9 cellular contexts compared by ENCODE assay signal in the genomic region with DNA sequence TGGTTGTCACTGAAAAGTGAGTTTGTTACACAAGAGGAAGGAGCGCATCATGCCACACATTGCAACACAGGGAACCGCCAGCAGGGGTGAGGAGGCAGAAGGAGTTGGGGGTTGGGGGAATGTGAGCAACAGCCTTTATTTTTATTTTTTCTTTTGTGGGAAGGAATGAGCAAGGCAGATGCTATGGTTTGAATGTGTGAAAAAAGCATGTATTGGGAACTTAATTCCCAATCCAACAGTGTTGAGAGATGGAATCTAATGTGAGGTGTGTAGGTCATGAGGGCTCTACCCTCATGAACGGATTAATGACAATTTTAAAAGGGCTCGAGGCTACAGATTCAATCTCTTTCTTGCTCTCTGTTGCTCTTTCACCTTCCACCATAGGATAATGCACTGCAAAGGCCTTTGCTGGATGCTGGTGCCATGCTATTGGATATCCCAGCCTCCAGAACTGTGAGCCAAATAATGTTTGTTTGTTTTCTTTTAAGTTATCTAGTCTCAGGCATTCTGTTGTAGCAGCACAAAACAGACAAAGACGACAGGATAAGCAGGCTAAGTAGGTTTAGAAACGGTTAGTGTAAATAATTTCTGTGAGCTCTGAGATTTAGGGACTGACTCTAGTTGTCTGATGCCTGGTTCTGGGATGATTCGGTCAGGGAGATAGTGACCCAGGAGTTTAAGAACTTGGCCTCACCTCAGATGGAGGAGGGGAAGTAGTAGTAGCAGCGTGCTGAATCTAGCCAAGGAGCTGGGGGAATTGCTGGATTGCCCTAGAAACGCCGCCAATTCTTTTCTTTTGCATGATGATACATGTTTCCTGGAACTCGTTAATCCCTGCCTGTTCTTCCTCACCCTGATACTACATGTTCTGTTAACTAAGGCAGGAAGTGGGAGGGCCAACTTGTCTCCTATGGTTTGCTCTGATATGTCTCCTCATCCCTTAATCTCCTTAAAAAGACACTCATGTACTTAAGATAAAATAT.
DNase-seq lines count a peak whose midpoint lies in the region; ATAC-seq, FAIRE-seq and TF ChIP-seq lines count a peak whose summit lies in the region.
"Had no signal": no experiment of that assay in that cellular context is flagged by ENCODE, and none has a peak within 500 bp of the region (broad histone marks: within the 10 kb centered on the region; RNA-seq: fewer than 3 reads in every experiment).

No MANE protein-coding gene starts in this region.

- no peak overlapping the region for H3K9ac ChIP-seq in endothelial cell of umbilical vein (replicated peaks; ENCODE audit: extremely low read depth, insufficient read depth, low read length)

- no peaks in the 10 kb centered on the region for H3K79me2 ChIP-seq in endothelial cell of umbilical vein (ENCODE audit: control insufficient read depth, insufficient read depth, low read length)

- dilution Hi-C loops in endothelial cell of umbilical vein (cut with MboI; ENCODE audit: extremely low pct_ligation_motif_present, low sequenced_read_pairs) = no loop called here

- POLR2A ChIA-PET in endothelial cell of umbilical vein (lab: Charles Lee) = no interaction called here

- H3K4me3 ChIP-seq in endothelial cell of umbilical vein (replicated peaks in 1 of 3; ENCODE audit: insufficient read depth in 1 of 3, low read depth in 1 of 3, low read length in 3 of 3) (no peak overlapping the region), aorta (ENCODE audit: low read length in 2 of 2) (no peak overlapping the region)

- WGBS in aorta, 2 donors = 55 to 57% methylated on average over 11 of the region's 11 CpGs

- no peak for FAIRE-seq in endothelial cell of umbilical vein (lab: Jason Lieb, UNC)

- H3K9me1 ChIP-seq in endothelial cell of umbilical vein (replicated peaks; ENCODE audit: control insufficient read depth, extremely low read depth, insufficient read depth, low read length) = no peaks in the 10 kb centered on the region

- H3K9me3 ChIP-seq in endothelial cell of umbilical vein (replicated peaks; ENCODE audit: control insufficient read depth, insufficient read depth, low read length) = no peaks in the 10 kb centered on the region
- H3K9me3 ChIP-seq in aorta (ENCODE audit: control insufficient read depth, low read length) = no peaks in the 10 kb centered on the region

- TF ChIP-seq CTCF in endothelial cell of umbilical vein (IDR thresholded peaks at IDR 0.05; ENCODE audit: extremely low read depth in 1 of 2, insufficient read depth in 1 of 2, low read depth in 1 of 2, low read length in 2 of 2) = no peak

- no peaks in the 10 kb centered on the region for H3K36me3 ChIP-seq in endothelial cell of umbilical vein (ENCODE audit: control insufficient read depth in 2 of 2, extremely low read depth in 1 of 2, insufficient read depth in 2 of 2, low read length in 2 of 2)
- H3K36me3 ChIP-seq in aorta (ENCODE audit: control insufficient read depth in 1 of 2, insufficient read depth in 2 of 2, low read length in 1 of 2) = no peaks in the 10 kb centered on the region

- no peak for TF ChIP-seq POLR2A in endothelial cell of umbilical vein (IDR thresholded peaks at IDR 0.05; ENCODE audit: low read depth, low read length)

- CTCF ChIA-PET in endothelial cell of umbilical vein (lab: Charles Lee) = interaction anchor here (0.9 kb wide), 1 partner anchor 267 kb away, joined by 4 read pairs; no protein-coding TSS in a partner anchor

- H3K4me1 ChIP-seq in endothelial cell of umbilical vein (ENCODE audit: control insufficient read depth, extremely low read depth, insufficient read depth, low read length) = no peaks in the 10 kb centered on the region
- H3K4me1 ChIP-seq in aorta (ENCODE audit: control insufficient read depth in 1 of 2, insufficient read depth in 2 of 2, low read length in 2 of 2) = no peaks in the 10 kb centered on the region

- no peaks in the 10 kb centered on the region for H3K27me3 ChIP-seq in endothelial cell of umbilical vein (ENCODE audit: control insufficient read depth in 2 of 2, insufficient read depth in 2 of 2, low read length in 2 of 2)
- H3K27me3 ChIP-seq in aorta (ENCODE audit: control insufficient read depth in 1 of 2, insufficient read depth in 2 of 2, low read length in 1 of 2) = no peaks in the 10 kb centered on the region

- intact Hi-C loops in endothelial cell of umbilical vein (cut with micrococcal nuclease) (loop anchor here (5.0 kb wide), 1 partner anchor 267 kb away; no protein-coding TSS in a partner anchor), aorta (cut with DNase I) (no loop called here)

- H2AFZ ChIP-seq in endothelial cell of umbilical vein (ENCODE audit: low read depth, low read length) = no peak overlapping the region

- no TSS peak for BruUV-seq in endothelial cell of umbilical vein (replicated peaks; lab: Mats Ljungman, UMichigan)

- peak; percentile 10 for DNase-seq in NAMALWA (ENCODE audit: low spot score)
- peak; percentile 6 for DNase-seq in endothelial cell of umbilical vein (ENCODE audit: low read depth, low spot score)
- peak; percentile 19 for DNase-seq in renal cortical epithelial cell (ENCODE audit: low read depth)
- DNase-seq in ecto neural progenitor cell (ENCODE audit: low spot score) = no peak
- DNase-seq in aorta = no peak
- DNase-seq: activated CD8-positive, alpha-beta memory T cell treated with anti-CD3 and anti-CD28 coated beads, Interleukin-2, amount 50 U/mL, for 48 hours; stimulated activated CD4-positive, alpha-beta T cell treated with anti-CD3 and anti-CD28 coated beads, Interleukin-1b, Interleukin-23, amount 100 ng/mL, for 48 hours had no signal

- H3K4me2 ChIP-seq in endothelial cell of umbilical vein (ENCODE audit: insufficient read depth, low read length) = no peak overlapping the region

- H3K27ac ChIP-seq in endothelial cell of umbilical vein (ENCODE audit: insufficient read depth, low read depth, low read length) (no peak overlapping the region), aorta (ENCODE audit: low read depth in 1 of 2, low read length in 2 of 2) (no peak overlapping the region)

- no peaks in the 10 kb centered on the region for H4K20me1 ChIP-seq in endothelial cell of umbilical vein (replicated peaks; ENCODE audit: control insufficient read depth, extremely low read depth, insufficient read depth, low read length)

- ATAC-seq in GM18909 (IDR thresholded peaks at IDR 0.05; ENCODE audit: poor library complexity, unreplicated experiment) (peak; percentile 47), aorta (ENCODE audit: low FRiP score) (no peak), GM19324 (IDR thresholded peaks at IDR 0.05; ENCODE audit: low FRiP score, unreplicated experiment) (no peak)

TF ChIP-seq in endothelial cell of umbilical vein, 7 proteins besides CTCF, POLR2A, EP300 and RAD21:
- TF ChIP-seq GATA2 (IDR thresholded peaks at IDR 0.05; ENCODE audit: insufficient read depth, insufficient read length, low read depth, low read length) (no peak), POLR2AphosphoS5 (IDR thresholded peaks at IDR 0.05; ENCODE audit: insufficient read depth, low read depth, low read length) (no peak), JUN (IDR thresholded peaks at IDR 0.05; ENCODE audit: borderline replicate concordance, insufficient read depth, insufficient read length, low read depth) (no peak), EZH2 (IDR thresholded peaks at IDR 0.05; ENCODE audit: borderline replicate concordance, low read depth, low read length, severe bottlenecking) (no peak), FOS (IDR thresholded peaks at IDR 0.05; ENCODE audit: borderline replicate concordance, insufficient read depth, low read length) (no peak), MYC (IDR thresholded peaks at IDR 0.05; ENCODE audit: low read depth, low read length) (no peak)
- TF ChIP-seq, protein P1, sequence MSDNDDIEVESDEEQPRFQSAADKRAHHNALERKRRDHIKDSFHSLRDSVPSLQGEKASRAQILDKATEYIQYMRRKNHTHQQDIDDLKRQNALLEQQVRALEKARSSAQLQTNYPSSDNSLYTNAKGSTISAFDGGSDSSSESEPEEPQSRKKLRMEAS (IDR thresholded peaks at IDR 0.05; ENCODE audit: insufficient read depth, insufficient read length) = no peak
TF ChIP-seq in endothelial cell of umbilical vein: peak in this region for 0.

Comparison
In these comparisons a context has a peak if more than half of its experiments do, and no peak if none do; other contexts are left out.
1. DNase-seq: peak in NAMALWA (single experiment), endothelial cell of umbilical vein (single experiment) and renal cortical epithelial cell (single experiment); none in ecto neural progenitor cell (single experiment) and aorta (0 of 2).